In the genomic region with DNA sequence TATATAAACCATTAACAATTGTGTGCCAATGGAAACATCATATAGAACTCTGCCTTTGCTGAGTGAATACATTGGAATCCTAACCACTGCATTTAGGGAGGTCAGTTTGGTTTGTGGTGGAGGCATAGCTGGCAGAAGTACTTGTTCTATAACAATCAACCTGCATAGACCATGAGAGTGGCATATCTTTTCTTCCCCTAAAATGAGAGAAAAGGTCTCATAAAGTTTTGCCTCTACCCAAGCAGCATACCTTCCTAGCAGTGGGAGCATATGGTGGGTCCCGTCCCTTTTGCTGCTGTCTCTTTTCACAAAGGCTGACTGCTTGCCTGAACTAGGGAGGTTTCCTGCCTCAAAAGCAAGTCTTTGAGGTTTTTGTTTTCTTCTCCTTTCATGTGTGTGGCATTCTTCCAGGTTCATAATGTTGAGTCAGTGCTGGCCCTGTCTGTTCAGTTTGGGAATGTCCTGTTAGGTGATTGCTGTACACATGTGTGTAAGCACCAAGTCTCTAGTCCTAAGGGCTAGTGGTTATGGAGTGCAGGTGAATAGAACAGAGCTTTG, we compare ENCODE assay signal across 10 cellular contexts.
A peak's percentile ranks its signal among the peaks of the same experiment; 100 is the strongest.
DNase-seq lines count a peak whose midpoint lies in the region; ATAC-seq, FAIRE-seq and TF ChIP-seq lines count a peak whose summit lies in the region.
"Had no signal": no experiment of that assay in that cellular context is flagged by ENCODE, and none has a peak within 500 bp of the region (broad histone marks: within the 10 kb centered on the region; RNA-seq: fewer than 3 reads in every experiment).

No MANE protein-coding gene starts in this region.

- H2AFZ ChIP-seq in astrocyte (ENCODE audit: low read depth, low read length) (no peak overlapping the region), keratinocyte (ENCODE audit: control insufficient read depth, low read length) (no peak overlapping the region)

- H3K36me3 Mint-ChIP-seq in astrocyte (ENCODE audit: low read depth, unreplicated experiment): peaks cover 21% of the 10 kb centered on the region

- peaks cover 54% of the 10 kb centered on the region for H3K79me2 ChIP-seq in astrocyte (ENCODE audit: insufficient read depth, low read length)
- H3K79me2 ChIP-seq in keratinocyte (ENCODE audit: control insufficient read depth, insufficient read depth, low read length): no peaks in the 10 kb centered on the region

- H3K27ac Mint-ChIP-seq in astrocyte (ENCODE audit: unreplicated experiment): peak overlapping the region; percentile 96

- H3K4me2 ChIP-seq in astrocyte (ENCODE audit: low read length) (peak overlapping the region; percentile 77), keratinocyte (ENCODE audit: control insufficient read depth, extremely low read depth, insufficient read depth, low read depth, low read length) (peak overlapping the region; percentile 81)

- H3K4me3 ChIP-seq in astrocyte (ENCODE audit: insufficient read depth, low read depth, low read length): no peak overlapping the region
- H3K4me3 ChIP-seq in keratinocyte (ENCODE audit: control insufficient read depth in 2 of 3, extremely low read depth in 1 of 3, insufficient read depth in 2 of 3, low read depth in 1 of 3, low read length in 3 of 3): peak overlapping the region in 2 of 3 experiments; percentile 31 to 49

- H3K27me3 ChIP-seq in astrocyte (ENCODE audit: insufficient read depth, low read length) (no peaks in the 10 kb centered on the region), keratinocyte (ENCODE audit: control insufficient read depth, extremely low read depth, insufficient read depth, low read length) (no peaks in the 10 kb centered on the region)

- no peak overlapping the region for H3K4me3 Mint-ChIP-seq in astrocyte (ENCODE audit: unreplicated experiment)
- H3K4me3 Mint-ChIP-seq: stimulated activated naive CD8-positive, alpha-beta T cell treated with anti-CD3 and anti-CD28 coated beads, Interleukin-15, amount 100 ng/mL, for 72 hours had no signal

- intact Hi-C loops in posterior vena cava (cut with DNase I): no loop called here

- H4K20me1 ChIP-seq in astrocyte (ENCODE audit: insufficient read depth, low read length): no peaks in the 10 kb centered on the region
- H4K20me1 ChIP-seq in keratinocyte (ENCODE audit: control insufficient read depth, extremely low read depth, insufficient read depth, low read length): no peaks in the 10 kb centered on the region

- TF ChIP-seq POLR2A in GM18505 (IDR thresholded peaks at IDR 0.05; ENCODE audit: borderline replicate concordance, extremely low read depth, insufficient read depth, insufficient read length): no peak

- H3K9ac ChIP-seq in astrocyte (ENCODE audit: low read length) (peak overlapping the region; percentile 41), keratinocyte (ENCODE audit: control insufficient read depth, extremely low read depth, insufficient read depth, low read length) (peak overlapping the region; percentile 0)

- dilution Hi-C loops in keratinocyte (cut with MboI; ENCODE audit: extremely low pct_ligation_motif_present, low sequenced_read_pairs): no loop called here

- no peaks in the 10 kb centered on the region for H3K9me3 Mint-ChIP-seq in astrocyte (ENCODE audit: unreplicated experiment)
- H3K9me3 Mint-ChIP-seq: stimulated activated naive CD8-positive, alpha-beta T cell treated with anti-CD3 and anti-CD28 coated beads, Interleukin-15, amount 100 ng/mL, for 72 hours had no signal

- peaks cover 41% of the 10 kb centered on the region for H3K4me1 ChIP-seq in astrocyte (ENCODE audit: insufficient read depth, low read length)
- H3K4me1 ChIP-seq in keratinocyte (ENCODE audit: control insufficient read depth, extremely low read depth, insufficient read depth, low read length): peaks cover 42% of the 10 kb centered on the region

- peaks cover 62% of the 10 kb centered on the region for H3K4me1 Mint-ChIP-seq in astrocyte (ENCODE audit: low read depth, unreplicated experiment)

- no peaks in the 10 kb centered on the region for H3K27me3 Mint-ChIP-seq in astrocyte (ENCODE audit: low read depth, unreplicated experiment)
- H3K27me3 Mint-ChIP-seq: stimulated activated naive CD8-positive, alpha-beta T cell treated with anti-CD3 and anti-CD28 coated beads, Interleukin-15, amount 100 ng/mL, for 72 hours had no signal

- peak; percentile 54 for DNase-seq in Caki2 (ENCODE audit: low read depth)
- peak; percentile 93 for DNase-seq in LHCN-M2 (ENCODE audit: low read depth)
- peak; percentile 94 for DNase-seq in astrocyte (ENCODE audit: low read depth)
- peak; percentile 66 for DNase-seq in keratinocyte (ENCODE audit: low read depth, low spot score)
- no peak for DNase-seq in posterior vena cava (ENCODE audit: low spot score)
- DNase-seq: stimulated activated naive CD8-positive, alpha-beta T cell treated with anti-CD3 and anti-CD28 coated beads, Interleukin-15, amount 100 ng/mL, for 72 hours had no signal

- H3K9me1 ChIP-seq in keratinocyte (ENCODE audit: control insufficient read depth, extremely low read depth, insufficient read depth, low read length): no peaks in the 10 kb centered on the region

- FAIRE-seq in astrocyte (lab: Jason Lieb, UNC) (peak; percentile 84), keratinocyte (lab: Jason Lieb, UNC) (peak; percentile 99)
- FAIRE-seq: G401.6 had no signal

- TF ChIP-seq CTCF in astrocyte (IDR thresholded peaks at IDR 0.05; ENCODE audit: insufficient read depth, low read depth, low read length) (no peak), keratinocyte (optimal IDR thresholded peaks at IDR 0.05 in 1 of 3, IDR thresholded peaks at IDR 0.05 in 1 of 3, conservative IDR thresholded peaks at IDR 0.05 in 1 of 3; ENCODE audit: extremely low read depth in 1 of 3, insufficient read depth in 2 of 3, low read length in 3 of 3) (no peak)

- H3K9me3 ChIP-seq in astrocyte (ENCODE audit: insufficient read depth, low read depth, low read length): no peaks in the 10 kb centered on the region
- no peaks in the 10 kb centered on the region for H3K9me3 ChIP-seq in keratinocyte (ENCODE audit: control insufficient read depth, low read depth, low read length)

- H3K27ac ChIP-seq in astrocyte (ENCODE audit: low read depth, low read length) (peak overlapping the region; percentile 76), keratinocyte (ENCODE audit: control insufficient read depth, insufficient read depth, low read length) (peak overlapping the region; percentile 73)

- in situ Hi-C loops in Caki2 (cut with HindIII; ENCODE audit: low pct_unique_long_range_greater_than_20kb, low sequenced_read_pairs): no loop called here

- H3K36me3 ChIP-seq in astrocyte (ENCODE audit: insufficient read depth, low read length) (peaks cover 19% of the 10 kb centered on the region), keratinocyte (ENCODE audit: control insufficient read depth in 2 of 2, extremely low read depth in 1 of 2, insufficient read depth in 2 of 2, low read length in 2 of 2) (no peaks in the 10 kb centered on the region)

- no peak for ATAC-seq in HG03342 (IDR thresholded peaks at IDR 0.05; ENCODE audit: unreplicated experiment)
- ATAC-seq in HG02981 (IDR thresholded peaks at IDR 0.05; ENCODE audit: unreplicated experiment): no peak
- no peak for ATAC-seq in GM18505 (IDR thresholded peaks at IDR 0.05; ENCODE audit: unreplicated experiment)
- ATAC-seq: stimulated activated naive CD8-positive, alpha-beta T cell treated with anti-CD3 and anti-CD28 coated beads, Interleukin-15, amount 100 ng/mL, for 72 hours had no signal
